In the genomic region with DNA sequence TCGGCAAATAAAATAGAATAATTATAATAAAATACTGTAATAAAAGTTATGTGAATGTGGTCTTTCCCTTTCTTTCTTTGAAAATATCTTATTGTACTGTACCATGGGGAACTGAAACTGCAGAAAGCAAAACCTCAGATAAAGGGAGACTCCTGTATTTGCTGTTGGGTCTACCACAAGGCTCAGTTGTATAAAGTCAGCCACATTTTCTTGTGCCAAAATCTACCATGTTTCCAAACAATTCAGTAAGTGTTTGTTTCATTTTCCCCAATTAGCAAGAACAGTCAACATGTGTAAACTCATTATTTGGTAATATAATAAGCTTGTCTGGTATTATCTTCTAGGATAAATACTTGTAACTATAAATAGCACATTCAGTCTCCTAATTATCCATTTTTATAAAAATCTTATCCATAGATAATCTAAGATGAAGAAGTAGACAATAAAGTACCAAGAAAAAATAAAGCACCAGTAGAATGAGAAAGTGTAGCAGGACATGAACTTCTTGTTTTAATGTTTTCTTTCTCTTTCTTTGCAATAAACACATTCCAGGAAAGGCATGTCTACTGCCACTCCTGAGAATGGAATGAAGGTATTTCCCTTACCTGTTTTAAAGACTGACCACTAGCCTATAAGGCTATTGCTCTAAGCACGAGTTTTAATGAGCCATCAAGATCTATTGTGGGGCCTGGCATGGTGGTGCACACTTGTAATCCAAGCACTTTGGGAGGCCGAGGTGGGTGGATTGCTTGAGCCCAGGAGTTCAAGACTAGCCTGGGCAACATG, we compare ENCODE assay signal across 12 cellular contexts. TPM values are rescaled to one million over a fixed set of nuclear protein-coding genes. Genes with fewer than 3 reads are reported as not detected.
DNase-seq lines count a peak whose midpoint lies in the region; ATAC-seq and TF ChIP-seq lines count a peak whose summit lies in the region.
"Had no signal": no experiment of that assay in that cellular context is flagged by ENCODE, and none has a peak within 500 bp of the region (broad histone marks: within the 10 kb centered on the region; RNA-seq: fewer than 3 reads in every experiment).

No MANE protein-coding gene starts in this region.

- H3K27me3 ChIP-seq in brain microvascular endothelial cell (replicated peaks) = no peaks in the 10 kb centered on the region

- peaks cover 7% of the 10 kb centered on the region for H3K27me3 Mint-ChIP-seq in activated CD4-positive, alpha-beta T cell treated with anti-CD3 and anti-CD28 coated beads for 36 hours

- CTCF ChIA-PET in OCI-LY7 (lab: Charles Lee; ENCODE audit: unreplicated experiment) = no interaction called here
- CTCF ChIA-PET in activated CD4-positive, alpha-beta T cell treated with anti-CD3 and anti-CD28 coated beads for 36 hours (lab: Charles Lee) = no interaction called here
- CTCF ChIA-PET in HEK293T (lab: Yijun Ruan, JAX) = no interaction called here

- no peaks in the 10 kb centered on the region for H3K9me3 Mint-ChIP-seq in activated CD4-positive, alpha-beta T cell treated with anti-CD3 and anti-CD28 coated beads for 36 hours (ENCODE audit: low read depth)

- no peaks in the 10 kb centered on the region for H3K9me3 ChIP-seq in OCI-LY7 (ENCODE audit: low read length)

- no TSS peak for BruUV-seq in OCI-LY7 (replicated peaks; lab: Mats Ljungman, UMichigan)

- H3K27ac ChIP-seq in OCI-LY7 (ENCODE audit: low read depth, low read length, poor library complexity, severe bottlenecking) (no peak overlapping the region), brain microvascular endothelial cell (no peak overlapping the region)
- H3K27ac ChIP-seq: coronary artery had no signal

- intact Hi-C loops in OCI-LY7 (cut with micrococcal nuclease; ENCODE audit: unreplicated experiment) = no loop called here
- intact Hi-C loops in activated CD4-positive, alpha-beta T cell treated with anti-CD3 and anti-CD28 coated beads for 36 hours (cut with DNase I, micrococcal nuclease) = no loop called here

- no peaks in the 10 kb centered on the region for H3K36me3 ChIP-seq in OCI-LY7 (ENCODE audit: insufficient read depth, low read length)
- H3K36me3 ChIP-seq in brain microvascular endothelial cell (replicated peaks) = no peaks in the 10 kb centered on the region

- no peak overlapping the region for H3K4me3 Mint-ChIP-seq in activated CD4-positive, alpha-beta T cell treated with anti-CD3 and anti-CD28 coated beads for 36 hours

- H3K79me2 ChIP-seq in OCI-LY7 (ENCODE audit: insufficient read depth, low read depth, low read length) = no peaks in the 10 kb centered on the region

- H4K20me1 ChIP-seq in OCI-LY7 (ENCODE audit: insufficient read depth, low read length) = no peaks in the 10 kb centered on the region

- in situ Hi-C loops in G401 (cut with HindIII; ENCODE audit: low sequenced_read_pairs) (no loop called here), brain microvascular endothelial cell (cut with HindIII; ENCODE audit: low pct_ligation_motif_present, low sequenced_read_pairs) (no loop called here)

- peak overlapping the region; percentile 31 for H3K4me2 ChIP-seq in OCI-LY7 (ENCODE audit: low read length)

- no peaks in the 10 kb centered on the region for H3K9me2 ChIP-seq in OCI-LY7 (ENCODE audit: insufficient read depth, low read length)

- H3K4me3 ChIP-seq in OCI-LY7 (ENCODE audit: low read depth, low read length, poor library complexity, severe bottlenecking) (no peak overlapping the region), brain microvascular endothelial cell (ENCODE audit: low read depth, low read length) (no peak overlapping the region)
- H3K4me3 ChIP-seq: coronary artery had no signal

- DNase-seq in A172 (ENCODE audit: low spot score) (peak; percentile 10), OCI-LY7 (ENCODE audit: low spot score) (peak; percentile 69), HEK293T (ENCODE audit: extremely low spot score) (no peak), G401 (ENCODE audit: low spot score) (no peak), brain microvascular endothelial cell (no peak)
- no peak for DNase-seq in activated CD4-positive, alpha-beta T cell treated with anti-CD3 and anti-CD28 coated beads for 36 hours
- DNase-seq: activated CD8-positive, alpha-beta memory T cell treated with anti-CD3 and anti-CD28 coated beads for 24 hours; stimulated activated CD4-positive, alpha-beta T cell treated with anti-CD3 and anti-CD28 coated beads, Interleukin-12 subunit alpha, Interleukin-12 subunit beta, amount 100 ng/mL, for 4 hours had no signal

- no peak overlapping the region for H2AFZ ChIP-seq in OCI-LY7 (ENCODE audit: low read length)

- no peak overlapping the region for H3K27ac Mint-ChIP-seq in activated CD4-positive, alpha-beta T cell treated with anti-CD3 and anti-CD28 coated beads for 36 hours

- no peak for TF ChIP-seq CTCF in OCI-LY7 (conservative IDR thresholded peaks at IDR 0.05; ENCODE audit: low read length)
- no peak for TF ChIP-seq CTCF in brain microvascular endothelial cell (IDR thresholded peaks at IDR 0.05; ENCODE audit: low read depth, low read length, missing control alignments)

- H3K4me1 ChIP-seq in OCI-LY7 (ENCODE audit: insufficient read depth, low read length, poor library complexity, severe bottlenecking) = peaks cover 11% of the 10 kb centered on the region

- POLR2A ChIA-PET in OCI-LY7 (lab: Charles Lee) = interaction anchor here (0.7 to 1.0 kb wide), 2 partner anchors 13 to 159 kb away, joined by 3 to 5 read pairs; no protein-coding TSS in a partner anchor
- POLR2A ChIA-PET in activated CD4-positive, alpha-beta T cell treated with anti-CD3 and anti-CD28 coated beads for 36 hours (lab: Charles Lee) = no interaction called here
- POLR2A ChIA-PET in HEK293T (lab: Yijun Ruan, JAX) = no interaction called here

- ATAC-seq in GM19467 (IDR thresholded peaks at IDR 0.05; ENCODE audit: unreplicated experiment) (peak; percentile 82), HG03095 (IDR thresholded peaks at IDR 0.05; ENCODE audit: unreplicated experiment) (peak; percentile 89)
- ATAC-seq in activated CD4-positive, alpha-beta T cell treated with anti-CD3 and anti-CD28 coated beads for 36 hours = no peak
- ATAC-seq: left lobe of liver had no signal

- H3K36me3 Mint-ChIP-seq in activated CD4-positive, alpha-beta T cell treated with anti-CD3 and anti-CD28 coated beads for 36 hours (ENCODE audit: low read depth) = no peaks in the 10 kb centered on the region

- H3K4me1 Mint-ChIP-seq in activated CD4-positive, alpha-beta T cell treated with anti-CD3 and anti-CD28 coated beads for 36 hours = no peaks in the 10 kb centered on the region

TF ChIP-seq in HEK293T, 16 proteins besides CTCF, POLR2A, EP300 and RAD21:
- TF ChIP-seq ELF4 (IDR thresholded peaks at IDR 0.05) = no peak
- TF ChIP-seq FOXA1 (IDR thresholded peaks at IDR 0.05) = no peak

RNA-seq across cellular contexts. Expression of gene OTUD4, which starts 15.0 kb away (rescaled TPM):
- 17.0 and 19.1 TPM in 2 replicates for total RNA-seq in A172 (2014; rRNA removed; shearing (Covaris generic))
- total RNA-seq in OCI-LY7 (2014; rRNA removed; shearing (Covaris generic)) = 17.3 and 23.4 TPM in 2 replicates
- 54.9 and 60.1 TPM in 2 replicates for total RNA-seq in OCI-LY7 (2022)
- total RNA-seq in activated CD4-positive, alpha-beta T cell treated with anti-CD3 and anti-CD28 coated beads for 36 hours = 10 to 100 TPM; 52.6 to 57.1 TPM
- 14.8 and 15.6 TPM in 2 replicates for total RNA-seq in G401 (2014; rRNA removed; shearing (Covaris generic))

Comparison
In these comparisons a context has a peak if more than half of its experiments do, and no peak if none do; other contexts are left out.
1. DNase-seq: peak in A172 (single experiment) and OCI-LY7 (single experiment); none in activated CD4-positive, alpha-beta T cell treated with anti-CD3 and anti-CD28 coated beads for 36 hours (single experiment), HEK293T (single experiment), G401 (single experiment) and brain microvascular endothelial cell (single experiment).